8 cellular contexts compared by ENCODE assay signal in the genomic region with DNA sequence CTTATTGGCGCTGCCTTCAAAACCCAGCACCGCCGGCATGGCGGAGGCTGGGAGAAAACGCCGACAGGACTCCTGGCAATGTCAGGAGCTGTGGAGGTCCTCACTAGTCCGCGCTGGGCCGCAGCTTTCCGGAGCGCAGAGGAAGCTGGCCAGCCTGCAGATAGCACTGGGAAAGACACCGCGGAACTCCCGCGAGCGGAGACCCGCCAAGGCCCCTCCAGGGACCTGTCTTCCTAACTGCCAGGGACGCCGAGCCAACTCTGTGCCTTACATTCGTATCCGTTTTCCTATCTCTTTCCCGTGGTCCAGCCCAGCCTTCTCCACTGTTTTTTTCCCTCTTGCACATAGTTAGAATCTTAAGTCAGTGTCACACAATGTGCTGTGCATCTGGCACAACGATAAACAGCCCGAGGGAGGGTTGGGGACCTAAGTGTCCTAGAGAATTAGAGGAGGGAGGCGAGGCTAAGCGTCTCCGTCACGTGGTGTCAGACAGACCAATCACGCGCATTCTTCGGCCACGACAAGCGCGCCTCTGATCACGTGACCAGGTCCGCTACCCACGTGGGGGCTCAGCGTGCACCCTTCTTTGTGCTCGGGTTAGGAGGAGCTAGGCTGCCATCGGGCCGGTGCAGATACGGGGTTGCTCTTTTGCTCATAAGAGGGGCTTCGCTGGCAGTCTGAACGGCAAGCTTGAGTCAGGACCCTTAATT. TPM values are rescaled to one million over a fixed set of nuclear protein-coding genes. Genes with fewer than 3 reads are reported as not detected.
DNase-seq lines count a peak whose midpoint lies in the region; ATAC-seq, FAIRE-seq and TF ChIP-seq lines count a peak whose summit lies in the region.

A gene (plus strand): TSS at position 582 of the 710 bp plus-strand sequence. CDS start 420 bp downstream, outside the sequence.
A gene (minus strand): TSS at position 168 of the 710 bp plus-strand sequence. CDS start 129 bp downstream, at position 39.

- peak within 1 kb of the TSS; percentile 75 for H3K4me2 ChIP-seq in keratinocyte (ENCODE audit: control insufficient read depth, extremely low read depth, insufficient read depth, low read depth, low read length)

- peaks cover 3% of the 10 kb centered on the region for H4K20me1 ChIP-seq in keratinocyte (ENCODE audit: control insufficient read depth, extremely low read depth, insufficient read depth, low read length)

- H3K9me1 ChIP-seq in keratinocyte (ENCODE audit: control insufficient read depth, extremely low read depth, insufficient read depth, low read length) = no peaks in the 10 kb centered on the region

- H3K4me3 ChIP-seq in AG10803 (ENCODE audit: low read length) (peak within 1 kb of the TSS; percentile 77), keratinocyte (ENCODE audit: control insufficient read depth in 2 of 3, extremely low read depth in 1 of 3, insufficient read depth in 2 of 3, low read depth in 1 of 3, low read length in 3 of 3) (peak within 1 kb of the TSS; percentile 76 to 92 (median 77))

- H3K9ac ChIP-seq in keratinocyte (ENCODE audit: control insufficient read depth, extremely low read depth, insufficient read depth, low read length) = peak within 1 kb of the TSS; percentile 100

- H2AFZ ChIP-seq in keratinocyte (ENCODE audit: control insufficient read depth, low read length) = peak within 1 kb of the TSS; percentile 98

- peak within 1 kb of the TSS; percentile 100 for H3K27ac ChIP-seq in keratinocyte (ENCODE audit: control insufficient read depth, insufficient read depth, low read length)

- H3K4me1 ChIP-seq in keratinocyte (ENCODE audit: control insufficient read depth, extremely low read depth, insufficient read depth, low read length) = peaks cover 11% of the 10 kb centered on the region

- H3K9me3 ChIP-seq in keratinocyte (ENCODE audit: control insufficient read depth, low read depth, low read length) = no peaks in the 10 kb centered on the region

- H3K36me3 ChIP-seq in keratinocyte (ENCODE audit: control insufficient read depth in 2 of 2, extremely low read depth in 1 of 2, insufficient read depth in 2 of 2, low read length in 2 of 2) = peaks cover 23% of the 10 kb centered on the region in 2 experiments

- TF ChIP-seq CTCF in AG10803 (conservative IDR thresholded peaks at IDR 0.05; ENCODE audit: low read length) (no peak), keratinocyte (optimal IDR thresholded peaks at IDR 0.05 in 1 of 3, IDR thresholded peaks at IDR 0.05 in 1 of 3, conservative IDR thresholded peaks at IDR 0.05 in 1 of 3; ENCODE audit: extremely low read depth in 1 of 3, insufficient read depth in 2 of 3, low read length in 3 of 3) (no peak)

- peak; percentile 83 for FAIRE-seq in keratinocyte (lab: Jason Lieb, UNC)

- H3K79me2 ChIP-seq in keratinocyte (ENCODE audit: control insufficient read depth, insufficient read depth, low read length) = peaks cover 44% of the 10 kb centered on the region

- peak; percentile 83 for ATAC-seq in GM19043 (IDR thresholded peaks at IDR 0.05; ENCODE audit: low read depth, unreplicated experiment)
- peak; percentile 78 for ATAC-seq in HG03378 (IDR thresholded peaks at IDR 0.05; ENCODE audit: unreplicated experiment)

- dilution Hi-C loops in keratinocyte (cut with MboI; ENCODE audit: extremely low pct_ligation_motif_present, low sequenced_read_pairs) = no loop called here

- DNase-seq in AG10803 (ENCODE audit: low read depth) (peak; percentile 98), NCI-H460 (ENCODE audit: extremely low read depth, low read depth) (peak; percentile 99), cerebellum (ENCODE audit: low spot score) (peak; percentile 97), keratinocyte (ENCODE audit: low read depth, low spot score) (peak; percentile 95)
- peak; percentile 96 for DNase-seq in activated CD4-positive, alpha-beta T cell treated with anti-CD3 and anti-CD28 coated beads for 1 hour
- DNase-seq in stimulated activated CD4-positive, alpha-beta T cell treated with anti-CD3 and anti-CD28 coated beads, Interleukin-15, amount 100 ng/mL, for 1 hour (ENCODE audit: low read depth in 1 of 2, low spot score in 1 of 2) = peak; percentile 89 to 94

- no peaks in the 10 kb centered on the region for H3K27me3 ChIP-seq in keratinocyte (ENCODE audit: control insufficient read depth, extremely low read depth, insufficient read depth, low read length)

RNA-seq across cellular contexts. Expression of the first gene that starts in this region (rescaled TPM):
- total RNA-seq in NCI-H460 (2014; rRNA removed; shearing (Covaris generic)) = 96.7 and 151 TPM in 2 replicates
- 973 and 1,498 TPM in 2 replicates for polyA plus RNA-seq in NCI-H460 (2014; cell fraction: nucleus; rRNA removed)
- 33.4 TPM for total RNA-seq in cerebellum
- 211 to 234 TPM (median 212 TPM) in 3 replicates for polyA plus RNA-seq in keratinocyte
- 88.5 TPM for polyA plus RNA-seq in keratinocyte (2011; ENCODE audit: low read depth)
- 197 and 230 TPM in 2 replicates for polyA plus RNA-seq in keratinocyte (2011; cell fraction: cytosol; rRNA removed)
- 218 and 243 TPM in 2 replicates for polyA plus RNA-seq in keratinocyte (2011; cell fraction: nucleus; rRNA removed)
- 92.5 and 147 TPM in 2 replicates for polyA plus RNA-seq in keratinocyte (2012; ENCODE audit: low replicate concordance)
- polyA minus RNA-seq in keratinocyte = 160 to 254 TPM (median 181 TPM) in 3 replicates
- 72.9 TPM for polyA minus RNA-seq in keratinocyte (2011; cell fraction: cytosol; rRNA and poly(A)+ RNA removed)
- 27.0 and 46.1 TPM in 2 replicates for polyA minus RNA-seq in keratinocyte (2011; cell fraction: nucleus; rRNA and poly(A)+ RNA removed)

RNA-seq across cellular contexts. Expression of the second gene that starts in this region (rescaled TPM):
- total RNA-seq in NCI-H460 (2014; rRNA removed; shearing (Covaris generic)) = 29.6 and 32.6 TPM in 2 replicates
- 74.9 and 103 TPM in 2 replicates for polyA plus RNA-seq in NCI-H460 (2014; cell fraction: nucleus; rRNA removed)
- 48.9 TPM for total RNA-seq in cerebellum
- polyA plus RNA-seq in keratinocyte = 28.8 to 36.6 TPM (median 34.5 TPM) in 3 replicates
- polyA plus RNA-seq in keratinocyte (2011; ENCODE audit: low read depth) = 16.4 TPM
- 12.6 and 16.2 TPM in 2 replicates for polyA plus RNA-seq in keratinocyte (2011; cell fraction: cytosol; rRNA removed)
- 88.7 and 89.7 TPM in 2 replicates for polyA plus RNA-seq in keratinocyte (2011; cell fraction: nucleus; rRNA removed)
- polyA plus RNA-seq in keratinocyte (2012; ENCODE audit: low replicate concordance) = 12.0 and 22.3 TPM in 2 replicates
- 23.5 to 35.4 TPM (median 27.6 TPM) in 3 replicates for polyA minus RNA-seq in keratinocyte
- 21.3 TPM for polyA minus RNA-seq in keratinocyte (2011; cell fraction: cytosol; rRNA and poly(A)+ RNA removed)
- polyA minus RNA-seq in keratinocyte (2011; cell fraction: nucleus; rRNA and poly(A)+ RNA removed) = 23.6 and 26.4 TPM in 2 replicates

Comparison
In these comparisons a context has a peak if more than half of its experiments do, and no peak if none do; other contexts are left out.
1. Peak in every context shown above with its lines: DNase-seq, ATAC-seq, H3K4me3 ChIP-seq and H3K27ac ChIP-seq.